In the genomic region with DNA sequence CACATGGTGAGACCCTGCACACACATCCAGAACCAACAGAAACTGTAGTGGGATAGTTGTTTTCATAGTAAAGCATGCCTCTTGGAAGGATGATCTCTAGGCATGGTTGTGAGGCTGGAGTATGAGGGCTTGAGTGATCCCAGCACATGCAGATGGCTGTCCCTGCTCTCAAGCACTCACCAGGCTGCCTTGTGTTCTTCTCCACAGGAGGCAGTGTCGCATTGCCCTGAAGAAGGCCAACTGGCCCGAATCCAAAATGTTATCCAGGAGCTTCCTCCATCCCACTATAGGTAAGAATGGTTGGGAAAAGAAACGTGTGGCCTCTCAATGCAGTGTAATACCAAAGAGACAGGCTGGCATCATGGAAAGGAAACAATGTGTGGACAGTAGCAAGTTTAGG, we compare ENCODE assay signal across 11 cellular contexts.
DNase-seq lines count a peak whose midpoint lies in the region; ATAC-seq and TF ChIP-seq lines count a peak whose summit lies in the region.
"Had no signal": no experiment of that assay in that cellular context is flagged by ENCODE, and none has a peak within 500 bp of the region (broad histone marks: within the 10 kb centered on the region; RNA-seq: fewer than 3 reads in every experiment).

No MANE protein-coding gene starts in this region.

- no peaks in the 10 kb centered on the region for H3K27me3 Mint-ChIP-seq in activated CD8-positive, alpha-beta T cell treated with anti-CD3 and anti-CD28 coated beads, Interleukin-2, amount 10 ng/mL, durations not matched to agents 7 days and 5 days (ENCODE audit: low read depth)

- no peak overlapping the region for H3K4me2 ChIP-seq in osteoblast (ENCODE audit: insufficient read depth, low read length)

- H4K20me1 ChIP-seq in osteoblast (ENCODE audit: insufficient read depth, low read length): peaks cover 6% of the 10 kb centered on the region

- CTCF ChIA-PET in activated CD8-positive, alpha-beta T cell treated with anti-CD3 and anti-CD28 coated beads, Interleukin-2, amount 10 ng/mL, durations not matched to agents 7 days and 5 days (lab: Charles Lee): interaction anchor here (1.2 to 1.5 kb wide), 2 partner anchors 9 to 197 kb away, joined by 3 read pairs; no protein-coding TSS in a partner anchor

- no peak overlapping the region for H2AFZ ChIP-seq in osteoblast (ENCODE audit: low read length)

- peaks cover 6% of the 10 kb centered on the region for H3K4me1 Mint-ChIP-seq in stimulated activated effector memory CD8-positive, alpha-beta T cell treated with anti-CD3 and anti-CD28 coated beads, Interleukin-12 subunit alpha, Interleukin-12 subunit beta, amount 100 ng/mL, for 72 hours
- no peaks in the 10 kb centered on the region for H3K4me1 Mint-ChIP-seq in activated CD8-positive, alpha-beta T cell treated with anti-CD3 and anti-CD28 coated beads, Interleukin-2, amount 10 ng/mL, durations not matched to agents 7 days and 5 days (ENCODE audit: low read depth)

- no peak overlapping the region for H3K4me3 Mint-ChIP-seq in stimulated activated effector memory CD8-positive, alpha-beta T cell treated with anti-CD3 and anti-CD28 coated beads, Interleukin-12 subunit alpha, Interleukin-12 subunit beta, amount 100 ng/mL, for 72 hours
- H3K4me3 Mint-ChIP-seq in activated CD8-positive, alpha-beta T cell treated with anti-CD3 and anti-CD28 coated beads, Interleukin-2, amount 10 ng/mL, durations not matched to agents 7 days and 5 days: no peak overlapping the region
- H3K4me3 Mint-ChIP-seq: T-helper 2 cell treated with Interferon-gamma antibody and Interleukin-4, amounts not matched to agents 5 μg/mL and 100 μg/mL, for 36 hours had no signal

- peaks cover 15% of the 10 kb centered on the region for H3K4me1 ChIP-seq in body of pancreas
- H3K4me1 ChIP-seq in osteoblast (ENCODE audit: insufficient read depth, low read length): no peaks in the 10 kb centered on the region

- intact Hi-C loops in body of pancreas (cut with DNase I): no loop called here

- peak overlapping the region; percentile 15 for H3K27ac Mint-ChIP-seq in stimulated activated effector memory CD8-positive, alpha-beta T cell treated with anti-CD3 and anti-CD28 coated beads, Interleukin-12 subunit alpha, Interleukin-12 subunit beta, amount 100 ng/mL, for 72 hours
- H3K27ac Mint-ChIP-seq in activated CD8-positive, alpha-beta T cell treated with anti-CD3 and anti-CD28 coated beads, Interleukin-2, amount 10 ng/mL, durations not matched to agents 7 days and 5 days: no peak overlapping the region
- H3K27ac Mint-ChIP-seq: T-helper 2 cell treated with Interferon-gamma antibody and Interleukin-4, amounts not matched to agents 5 μg/mL and 100 μg/mL, for 36 hours had no signal

- H3K36me3 ChIP-seq in body of pancreas (replicated peaks in 1 of 2; ENCODE audit: insufficient read depth in 1 of 2, low read depth in 2 of 2) (no peaks in the 10 kb centered on the region), osteoblast (ENCODE audit: insufficient read depth, low read length) (peaks cover 54% of the 10 kb centered on the region)
- H3K36me3 ChIP-seq: ovary had no signal

- H3K4me3 ChIP-seq in body of pancreas: no peak overlapping the region
- H3K4me3 ChIP-seq in osteoblast (ENCODE audit: insufficient read depth, low read length): no peak overlapping the region
- H3K4me3 ChIP-seq: ovary, thoracic aorta had no signal

- H3K9me3 Mint-ChIP-seq in stimulated activated effector memory CD8-positive, alpha-beta T cell treated with anti-CD3 and anti-CD28 coated beads, Interleukin-12 subunit alpha, Interleukin-12 subunit beta, amount 100 ng/mL, for 72 hours: no peaks in the 10 kb centered on the region
- H3K9me3 Mint-ChIP-seq in activated CD8-positive, alpha-beta T cell treated with anti-CD3 and anti-CD28 coated beads, Interleukin-2, amount 10 ng/mL, durations not matched to agents 7 days and 5 days (ENCODE audit: insufficient read depth): no peaks in the 10 kb centered on the region
- H3K9me3 Mint-ChIP-seq: T-helper 2 cell treated with Interferon-gamma antibody and Interleukin-4, amounts not matched to agents 5 μg/mL and 100 μg/mL, for 36 hours had no signal

- TF ChIP-seq CTCF in body of pancreas (IDR thresholded peaks at IDR 0.05) (peak; percentile 11 to 46 (median 29)), osteoblast (IDR thresholded peaks at IDR 0.05; ENCODE audit: extremely low read depth, low read depth, low read length) (no peak)

- POLR2A ChIA-PET in activated CD8-positive, alpha-beta T cell treated with anti-CD3 and anti-CD28 coated beads, Interleukin-2, amount 10 ng/mL, durations not matched to agents 7 days and 5 days (lab: Charles Lee): no interaction called here

- H3K36me3 Mint-ChIP-seq in stimulated activated effector memory CD8-positive, alpha-beta T cell treated with anti-CD3 and anti-CD28 coated beads, Interleukin-12 subunit alpha, Interleukin-12 subunit beta, amount 100 ng/mL, for 72 hours: peaks cover 45% of the 10 kb centered on the region
- H3K36me3 Mint-ChIP-seq in activated CD8-positive, alpha-beta T cell treated with anti-CD3 and anti-CD28 coated beads, Interleukin-2, amount 10 ng/mL, durations not matched to agents 7 days and 5 days (ENCODE audit: low read depth): no peaks in the 10 kb centered on the region

- no peak overlapping the region for H3K27ac ChIP-seq in body of pancreas
- no peak overlapping the region for H3K27ac ChIP-seq in osteoblast (ENCODE audit: low read depth, low read length)
- H3K27ac ChIP-seq: ovary, thoracic aorta had no signal

- no peak for ATAC-seq in body of pancreas
- no peak for ATAC-seq in stimulated activated effector memory CD8-positive, alpha-beta T cell treated with anti-CD3 and anti-CD28 coated beads, Interleukin-12 subunit alpha, Interleukin-12 subunit beta, amount 100 ng/mL, for 72 hours
- ATAC-seq in activated CD8-positive, alpha-beta T cell treated with anti-CD3 and anti-CD28 coated beads, Interleukin-2, amount 10 ng/mL, durations not matched to agents 7 days and 5 days: no peak

- no peaks in the 10 kb centered on the region for H3K79me2 ChIP-seq in osteoblast (ENCODE audit: insufficient read depth, low read length)

- DNase-seq in NCI-H82 (lab: John Stamatoyannopoulos, UW) (peak; percentile 30), NCI-H82 treated with DMSO at 0.1 percent for 48 hours (lab: John Stamatoyannopoulos, UW; ENCODE audit: unreplicated experiment) (no peak), NCI-H2029 treated with DMSO at 0.1 percent for 48 hours (lab: John Stamatoyannopoulos, UW) (peak; percentile 54), body of pancreas (peak; percentile 42 to 65 (median 61)), MV-4-11 (lab: John Stamatoyannopoulos, UW) (no peak), osteoblast (ENCODE audit: insufficient read length, low spot score, missing footprints) (no peak)
- no peak for DNase-seq in stimulated activated effector memory CD8-positive, alpha-beta T cell treated with anti-CD3 and anti-CD28 coated beads, Interleukin-12 subunit alpha, Interleukin-12 subunit beta, amount 100 ng/mL, for 72 hours (ENCODE audit: low spot score in 2 of 2)
- DNase-seq in activated CD8-positive, alpha-beta T cell treated with anti-CD3 and anti-CD28 coated beads, Interleukin-2, amount 10 ng/mL, durations not matched to agents 7 days and 5 days: no peak
- DNase-seq: ovary had no signal

- H3K27me3 ChIP-seq in body of pancreas (no peaks in the 10 kb centered on the region), osteoblast (ENCODE audit: insufficient read depth, low read length) (no peaks in the 10 kb centered on the region)
- H3K27me3 ChIP-seq: ovary had no signal

- WGBS in body of pancreas, 2 donors: 18 to 48% methylated on average over 3 of the region's 3 CpGs

- no peak for TF ChIP-seq POLR2A in body of pancreas (IDR thresholded peaks at IDR 0.05)

- H3K9me3 ChIP-seq in body of pancreas (no peaks in the 10 kb centered on the region), osteoblast (ENCODE audit: low read depth, low read length) (no peaks in the 10 kb centered on the region)
- H3K9me3 ChIP-seq: ovary, thoracic aorta had no signal

Comparison
In these comparisons a context has a peak if more than half of its experiments do, and no peak if none do; other contexts are left out.
1. DNase-seq: peak in NCI-H82 (single experiment), NCI-H2029 treated with DMSO at 0.1 percent for 48 hours (single experiment) and body of pancreas (4 of 4); none in NCI-H82 treated with DMSO at 0.1 percent for 48 hours (single experiment), stimulated activated effector memory CD8-positive, alpha-beta T cell treated with anti-CD3 and anti-CD28 coated beads, Interleukin-12 subunit alpha, Interleukin-12 subunit beta, amount 100 ng/mL, for 72 hours (0 of 2), MV-4-11 (single experiment), activated CD8-positive, alpha-beta T cell treated with anti-CD3 and anti-CD28 coated beads, Interleukin-2, amount 10 ng/mL, durations not matched to agents 7 days and 5 days (single experiment) and osteoblast (single experiment).